Comparison of ENCODE assay signal across 26 cellular contexts in the genomic region with DNA sequence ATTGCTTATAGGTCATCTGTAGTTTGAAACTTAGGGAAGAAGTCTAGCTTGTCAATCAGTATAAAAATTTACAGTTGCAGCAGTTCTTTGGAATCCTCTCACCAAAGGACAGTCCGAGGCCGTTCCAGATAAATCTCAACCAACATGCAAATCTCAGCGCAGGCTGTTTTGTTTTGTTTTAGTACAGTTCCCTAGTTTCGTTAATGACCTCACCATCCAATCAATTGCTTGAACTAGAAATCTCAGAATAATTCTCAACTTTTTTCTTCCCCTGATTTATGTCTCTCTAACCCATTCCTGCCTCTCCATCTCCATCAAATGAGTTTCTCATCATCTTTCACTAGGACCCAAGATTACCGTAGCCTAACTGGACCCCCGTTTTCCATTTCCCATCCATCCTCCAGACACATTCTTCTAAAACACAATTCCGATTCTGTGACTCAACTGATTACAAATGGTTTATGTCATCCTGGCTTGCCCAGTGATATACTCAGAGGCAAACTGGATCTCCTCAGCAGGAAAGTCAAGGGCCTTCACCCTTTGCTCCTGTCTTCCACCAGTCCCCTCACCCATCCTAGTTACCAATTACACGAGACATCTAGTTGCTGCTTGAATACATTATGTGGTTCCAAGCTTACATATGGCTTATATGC. TPM values are rescaled to one million over a fixed set of nuclear protein-coding genes. Genes with fewer than 3 reads are reported as not detected.
A peak's percentile ranks its signal among the peaks of the same experiment; 100 is the strongest.
DNase-seq lines count a peak whose midpoint lies in the region; ATAC-seq, FAIRE-seq and TF ChIP-seq lines count a peak whose summit lies in the region.
"Had no signal": no experiment of that assay in that cellular context is flagged by ENCODE, and none has a peak within 500 bp of the region (broad histone marks: within the 10 kb centered on the region; RNA-seq: fewer than 3 reads in every experiment).

No MANE protein-coding gene starts in this region.

- H3K4me3 ChIP-seq in fibroblast of the aortic adventitia (ENCODE audit: low read depth, low read length): no peak overlapping the region
- H3K4me3 ChIP-seq in gastrocnemius medialis: no peak overlapping the region
- H3K4me3 ChIP-seq: gastroesophageal sphincter, sigmoid colon, thoracic aorta had no signal

- in situ Hi-C loops in gastrocnemius medialis (cut with MboI; ENCODE audit: low sequenced_read_pairs in 4 of 4): loop anchor here in 1 of 4 donors (25.0 kb wide), 1 partner anchor 427 kb away; a partner anchor contains a TSS

- H3K36me3 ChIP-seq in gastrocnemius medialis: no peaks in the 10 kb centered on the region
- H3K36me3 ChIP-seq: gastroesophageal sphincter, sigmoid colon, thoracic aorta had no signal

- H3K9me3 Mint-ChIP-seq in activated T-helper 17 cell treated with anti-CD3 and anti-CD28 coated beads, Interleukin-2, amount 50 U/mL, for 72 hours: no peaks in the 10 kb centered on the region
- H3K9me3 Mint-ChIP-seq: natural killer cell had no signal

- H3K36me3 Mint-ChIP-seq in activated T-helper 17 cell treated with anti-CD3 and anti-CD28 coated beads, Interleukin-2, amount 50 U/mL, for 72 hours (ENCODE audit: low read depth): no peaks in the 10 kb centered on the region
- H3K36me3 Mint-ChIP-seq: mesothelial cell of epicardium, T-cell had no signal

- H3K27ac ChIP-seq in gastrocnemius medialis: peak overlapping the region; percentile 73 to 85 (median 83)
- H3K27ac ChIP-seq: gastroesophageal sphincter, parathyroid adenoma, sigmoid colon, thoracic aorta had no signal

- intact Hi-C loops in gastrocnemius medialis (cut with DNase I; ENCODE audit: low total_unique reads): no loop called here

- no peak for TF ChIP-seq CTCF in fibroblast of the aortic adventitia (IDR thresholded peaks at IDR 0.05; ENCODE audit: insufficient read depth, low read length)
- no peak for TF ChIP-seq CTCF in gastrocnemius medialis (IDR thresholded peaks at IDR 0.05 in 4 of 5, conservative IDR thresholded peaks at IDR 0.05 in 1 of 5)

- H3K9me3 ChIP-seq in gastrocnemius medialis: no peaks in the 10 kb centered on the region

- H3K27me3 ChIP-seq in gastrocnemius medialis: no peaks in the 10 kb centered on the region
- H3K27me3 ChIP-seq: gastroesophageal sphincter, sigmoid colon had no signal

- no peaks in the 10 kb centered on the region for H3K27me3 Mint-ChIP-seq in activated T-helper 17 cell treated with anti-CD3 and anti-CD28 coated beads, Interleukin-2, amount 50 U/mL, for 72 hours
- H3K27me3 Mint-ChIP-seq: activated naive CD8-positive, alpha-beta T cell treated with anti-CD3 and anti-CD28 coated beads for 36 hours had no signal

- peaks cover 20 to 26% of the 10 kb centered on the region in 2 donors for H3K4me1 ChIP-seq in gastrocnemius medialis
- H3K4me1 ChIP-seq: parathyroid adenoma, sigmoid colon had no signal

- FAIRE-seq in GM12891 (lab: Jason Lieb, UNC): peak; percentile 76

- H3K4me3 Mint-ChIP-seq in activated T-helper 17 cell treated with anti-CD3 and anti-CD28 coated beads, Interleukin-2, amount 50 U/mL, for 72 hours: peak overlapping the region; percentile 1
- H3K4me3 Mint-ChIP-seq: activated CD4-positive, alpha-beta T cell treated with anti-CD3 and anti-CD28 coated beads, Interleukin-2, amount 10 ng/mL, durations not matched to agents 7 days and 5 days; activated naive CD8-positive, alpha-beta T cell treated with anti-CD3 and anti-CD28 coated beads for 36 hours; brain; CD8-positive, alpha-beta memory T cell; mesothelial cell of epicardium; natural killer cell; stimulated activated memory B cell treated with anti-CD40 and anti-IgM and Interleukin-4, amounts not matched to agents 10 μg/mL and 1 μg/mL and 100 μg/mL, for 72 hours; T-cell had no signal

- TF ChIP-seq POLR2A in GM12891 (IDR thresholded peaks at IDR 0.05; ENCODE audit: low read depth, low read length) (no peak), gastrocnemius medialis (IDR thresholded peaks at IDR 0.05) (no peak)

- DNase-seq in GM12891 (ENCODE audit: insufficient read length, low spot score) (no peak), fibroblast of the aortic adventitia (ENCODE audit: low read depth) (peak; percentile 59), gastrocnemius medialis (no peak), NCI-H2171 treated with DMSO at 0.1 percent for 48 hours (lab: John Stamatoyannopoulos, UW) (no peak)
- DNase-seq: activated CD4-positive, alpha-beta T cell treated with anti-CD3 and anti-CD28 coated beads, Interleukin-2, amount 10 ng/mL, durations not matched to agents 7 days and 5 days; activated naive CD8-positive, alpha-beta T cell treated with anti-CD3 and anti-CD28 coated beads for 36 hours; AML-193; CD8-positive, alpha-beta memory T cell; cortex of kidney; natural killer cell; NCI-H1105 treated with DMSO at 0.1 percent for 48 hours; NCI-H2081 treated with DMSO at 0.1 percent for 48 hours; NCI-H510A; sigmoid colon; stimulated activated CD4-positive, alpha-beta T cell treated with anti-CD3 and anti-CD28 coated beads, Interleukin-1b, Interleukin-23, amount 100 ng/mL, for 48 hours; T-cell had no signal

- ATAC-seq in activated T-helper 17 cell treated with anti-CD3 and anti-CD28 coated beads, Interleukin-2, amount 50 U/mL, for 72 hours (replicated peaks): no peak
- ATAC-seq in gastrocnemius medialis (no peak), HG03432 (IDR thresholded peaks at IDR 0.05; ENCODE audit: unreplicated experiment) (no peak), GM21786 (IDR thresholded peaks at IDR 0.05; ENCODE audit: unreplicated experiment) (no peak), GM19452 (IDR thresholded peaks at IDR 0.05; ENCODE audit: unreplicated experiment) (no peak)
- ATAC-seq: gastroesophageal sphincter; natural killer cell; stimulated activated memory B cell treated with anti-CD40 and anti-IgM and Interleukin-4, amounts not matched to agents 10 μg/mL and 1 μg/mL and 100 μg/mL, for 72 hours; T-cell had no signal

- H3K4me1 Mint-ChIP-seq in activated T-helper 17 cell treated with anti-CD3 and anti-CD28 coated beads, Interleukin-2, amount 50 U/mL, for 72 hours: peaks cover 6% of the 10 kb centered on the region
- H3K4me1 Mint-ChIP-seq: brain; CD8-positive, alpha-beta memory T cell; mesothelial cell of epicardium; natural killer cell; stimulated activated memory B cell treated with anti-CD40 and anti-IgM and Interleukin-4, amounts not matched to agents 10 μg/mL and 1 μg/mL and 100 μg/mL, for 72 hours had no signal

- H3K27ac Mint-ChIP-seq in activated T-helper 17 cell treated with anti-CD3 and anti-CD28 coated beads, Interleukin-2, amount 50 U/mL, for 72 hours: peak overlapping the region; percentile 1
- H3K27ac Mint-ChIP-seq: activated CD4-positive, alpha-beta T cell treated with anti-CD3 and anti-CD28 coated beads, Interleukin-2, amount 10 ng/mL, durations not matched to agents 7 days and 5 days; activated naive CD8-positive, alpha-beta T cell treated with anti-CD3 and anti-CD28 coated beads for 36 hours; brain; CD8-positive, alpha-beta memory T cell; mesothelial cell of epicardium; natural killer cell; stimulated activated memory B cell treated with anti-CD40 and anti-IgM and Interleukin-4, amounts not matched to agents 10 μg/mL and 1 μg/mL and 100 μg/mL, for 72 hours; T-cell had no signal

TF ChIP-seq in GM12891, 5 proteins besides CTCF, POLR2A, EP300 and RAD21:
- TF ChIP-seq TAF1 (IDR thresholded peaks at IDR 0.05; ENCODE audit: low read depth, low read length) (no peak), POU2F2 (IDR thresholded peaks at IDR 0.05; ENCODE audit: low read depth, low read length) (no peak), POLR2AphosphoS5 (IDR thresholded peaks at IDR 0.05; ENCODE audit: low read depth, low read length) (no peak), SPI1 (IDR thresholded peaks at IDR 0.05; ENCODE audit: low read depth, low read length) (no peak), PAX5 (IDR thresholded peaks at IDR 0.05; ENCODE audit: insufficient read depth, low read length, severe bottlenecking) (no peak)
TF ChIP-seq in GM12891: peak in this region for 0.

RNA-seq across cellular contexts. Expression of a gene that starts 1.3 kb away (rescaled TPM):
- polyA plus RNA-seq in GM12891 (2012; ENCODE audit: low read depth, missing spikeins): 0.05 TPM
- not detected for total RNA-seq in activated T-helper 17 cell treated with anti-CD3 and anti-CD28 coated beads, Interleukin-2, amount 50 U/mL, for 72 hours
- total RNA-seq in fibroblast of the aortic adventitia (ENCODE audit: low replicate concordance): not detected in 2 replicates
- 1 to 10 TPM in 3 of 4 donors, under 1 TPM in 1; 0.46 to 2.2 (median 1.5) TPM for total RNA-seq in gastrocnemius medialis
- total RNA-seq: activated CD4-positive, alpha-beta T cell treated with anti-CD3 and anti-CD28 coated beads, Interleukin-2, amount 10 ng/mL, durations not matched to agents 7 days and 5 days; activated naive CD8-positive, alpha-beta T cell treated with anti-CD3 and anti-CD28 coated beads for 36 hours; CD8-positive, alpha-beta memory T cell; gastroesophageal sphincter; mesothelial cell of epicardium; natural killer cell; sigmoid colon; T-cell; thoracic aorta had no signal
- polyA plus RNA-seq: CD8-positive, alpha-beta memory T cell; sigmoid colon had no signal

RNA-seq across cellular contexts. Expression of a gene that starts 10.3 kb away (rescaled TPM):
- 18.2 TPM for polyA plus RNA-seq in GM12891 (2012; ENCODE audit: low read depth, missing spikeins)
- total RNA-seq in activated T-helper 17 cell treated with anti-CD3 and anti-CD28 coated beads, Interleukin-2, amount 50 U/mL, for 72 hours: 10 to 100 TPM; 16.6 to 24.7 TPM
- 32.4 and 35.4 TPM in 2 replicates for total RNA-seq in fibroblast of the aortic adventitia (ENCODE audit: low replicate concordance)
- 10 to 100 TPM in 3 of 4 donors, 1 to 10 TPM in 1; 6.5 to 14.6 (median 11.0) TPM for total RNA-seq in gastrocnemius medialis

RNA-seq across cellular contexts. Expression of a gene that starts 54.5 kb away (rescaled TPM):
- polyA plus RNA-seq in GM12891 (2012; ENCODE audit: low read depth, missing spikeins): 11.6 TPM
- 10 to 100 TPM; 11.3 to 18.5 TPM for total RNA-seq in activated T-helper 17 cell treated with anti-CD3 and anti-CD28 coated beads, Interleukin-2, amount 50 U/mL, for 72 hours
- 6.5 and 7.1 TPM in 2 replicates for total RNA-seq in fibroblast of the aortic adventitia (ENCODE audit: low replicate concordance)
- 1 to 10 TPM; 4.8 to 8.3 (median 6.7) TPM for total RNA-seq in gastrocnemius medialis

RNA-seq across cellular contexts. Expression of a gene that starts 54.6 kb away (rescaled TPM):
- 9.3 TPM for polyA plus RNA-seq in GM12891 (2012; ENCODE audit: low read depth, missing spikeins)
- total RNA-seq in activated T-helper 17 cell treated with anti-CD3 and anti-CD28 coated beads, Interleukin-2, amount 50 U/mL, for 72 hours: 10 to 100 TPM; 13.0 to 22.0 TPM
- total RNA-seq in fibroblast of the aortic adventitia (ENCODE audit: low replicate concordance) (8.3 and 14.0 TPM in 2 replicates), gastrocnemius medialis (10 to 100 TPM in 3 of 4 donors, 1 to 10 TPM in 1; 9.6 to 20.8 (median 12.1) TPM)
